ENCODE assay signal across 8 cellular contexts in the genomic region with DNA sequence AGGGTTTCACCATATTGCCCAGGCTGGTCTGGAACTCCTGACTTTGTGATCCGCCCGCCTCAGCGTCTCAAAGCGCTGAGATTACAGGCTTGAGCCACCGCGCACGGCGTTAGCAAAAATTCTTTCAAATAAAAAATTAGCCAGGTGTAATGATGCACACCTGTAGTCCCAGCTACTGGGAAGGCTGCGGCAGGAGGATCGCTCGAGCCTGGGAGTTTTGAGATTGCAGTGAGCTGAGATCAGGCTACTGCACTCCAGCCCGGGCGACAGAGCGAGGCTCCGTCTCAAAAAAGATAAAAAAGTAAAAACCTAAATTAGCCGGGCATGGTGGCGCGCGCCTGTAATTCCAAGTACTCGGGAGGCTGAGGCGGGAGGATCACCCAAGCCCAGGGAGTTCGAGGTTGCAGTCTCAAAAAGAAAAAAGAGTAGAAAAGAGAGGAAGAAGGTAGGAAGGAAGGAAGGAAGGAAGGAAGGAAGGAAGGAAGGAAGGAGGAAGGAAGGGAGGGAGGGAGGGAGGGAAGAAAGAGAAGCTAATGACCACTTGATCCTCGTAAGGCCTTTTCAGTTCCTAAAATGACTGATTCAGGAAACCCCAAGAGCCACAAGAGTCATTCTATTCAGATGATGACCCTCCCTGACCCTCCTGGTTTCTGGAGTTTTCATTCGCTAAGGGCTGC. TPM values are rescaled to one million over a fixed set of nuclear protein-coding genes. Genes with fewer than 3 reads are reported as not detected.
DNase-seq lines count a peak whose midpoint lies in the region; ATAC-seq and TF ChIP-seq lines count a peak whose summit lies in the region.

No MANE protein-coding gene starts in this region.

- H3K27me3 ChIP-seq in MM.1S (replicated peaks; ENCODE audit: insufficient read depth, low read length), result no peaks in the 10 kb centered on the region; the same call in 1 of the 2 replicates
- no peaks in the 10 kb centered on the region for H3K27me3 ChIP-seq in naive thymus-derived CD4-positive, alpha-beta T cell (ENCODE audit: control insufficient read depth in 2 of 2, insufficient read depth in 2 of 2, low read length in 2 of 2)

- H3K9ac ChIP-seq in MM.1S (ENCODE audit: low read length), result peak overlapping the region; percentile 81; the same call in 1 of the 2 replicates

- peak overlapping the region in 2 of 9 donors; percentile 53 to 71 for H3K27ac Mint-ChIP-seq in naive thymus-derived CD4-positive, alpha-beta T cell

- H3K9me3 Mint-ChIP-seq in naive thymus-derived CD4-positive, alpha-beta T cell, result peaks cover 0 to 2% (median 0%) of the 10 kb centered on the region in 11 donors

- no peaks in the 10 kb centered on the region for H4K20me1 ChIP-seq in MM.1S (ENCODE audit: insufficient read depth, low read length)

- peaks cover 7% of the 10 kb centered on the region; the same call in 1 of the 2 replicates for H3F3A ChIP-seq in MM.1S (ENCODE audit: insufficient read depth, low read length)

- peaks cover 5 to 12% (median 6%) of the 10 kb centered on the region in 7 donors for H3K4me1 Mint-ChIP-seq in naive thymus-derived CD4-positive, alpha-beta T cell

- no peaks in the 10 kb centered on the region; the same call in 1 of the 2 replicates for H3K9me3 ChIP-seq in MM.1S (replicated peaks; ENCODE audit: insufficient read depth, low read length)
- no peaks in the 10 kb centered on the region for H3K9me3 ChIP-seq in naive thymus-derived CD4-positive, alpha-beta T cell (ENCODE audit: control insufficient read depth in 2 of 3, low read length in 3 of 3)

- no peaks in the 10 kb centered on the region for H3K36me3 Mint-ChIP-seq in naive thymus-derived CD4-positive, alpha-beta T cell

- ATAC-seq in GM21717 (IDR thresholded peaks at IDR 0.05; ENCODE audit: unreplicated experiment) (peak; percentile 29), HG02938 (IDR thresholded peaks at IDR 0.05; ENCODE audit: unreplicated experiment) (no peak)
- ATAC-seq in naive thymus-derived CD4-positive, alpha-beta T cell, result peak; percentile 60

- TF ChIP-seq CTCF in MM.1S (IDR thresholded peaks at IDR 0.05; ENCODE audit: low read length), result no peak

- peak overlapping the region; percentile 99 for H2AFZ ChIP-seq in MM.1S (ENCODE audit: low read length)

- DNase-seq in COLO829 (ENCODE audit: low spot score), result peak; percentile 47
- no peak for DNase-seq in MM.1S
- no peak for DNase-seq in caudate nucleus (lab: John Stamatoyannopoulos, UW)
- DNase-seq in naive thymus-derived CD4-positive, alpha-beta T cell, result no peak
- no peak for DNase-seq in SIG-M5 treated with dmso at 0.1 percent for 504 hours (lab: John Stamatoyannopoulos, UW; ENCODE audit: unreplicated experiment)
- no peak for DNase-seq in NCI-H774 (lab: John Stamatoyannopoulos, UW)

- CTCF ChIA-PET in naive thymus-derived CD4-positive, alpha-beta T cell (lab: Charles Lee), result no interaction called here

- no peaks in the 10 kb centered on the region for H3K79me2 ChIP-seq in MM.1S (ENCODE audit: low read length)

- no peaks in the 10 kb centered on the region for H3K4me1 ChIP-seq in MM.1S (ENCODE audit: low read length)
- H3K4me1 ChIP-seq in naive thymus-derived CD4-positive, alpha-beta T cell (ENCODE audit: control insufficient read depth in 2 of 2, insufficient read depth in 2 of 2, low read length in 2 of 2), result no peaks in the 10 kb centered on the region

- H3K4me2 ChIP-seq in MM.1S (ENCODE audit: low read depth, low read length), result peak overlapping the region; percentile 98

- H3K36me3 ChIP-seq in MM.1S (replicated peaks; ENCODE audit: insufficient read depth, low read length), result no peaks in the 10 kb centered on the region
- H3K36me3 ChIP-seq in naive thymus-derived CD4-positive, alpha-beta T cell (ENCODE audit: control insufficient read depth in 2 of 3, insufficient read depth in 3 of 3, low read length in 3 of 3), result no peaks in the 10 kb centered on the region

- H3K9me2 ChIP-seq in MM.1S (replicated peaks; ENCODE audit: insufficient read depth, low read length), result no peaks in the 10 kb centered on the region

- H3K27me3 Mint-ChIP-seq in naive thymus-derived CD4-positive, alpha-beta T cell, result peaks cover 0 to 22% (median 0%) of the 10 kb centered on the region in 5 donors

- H3K27ac ChIP-seq in MM.1S (ENCODE audit: low read length) (peak overlapping the region; percentile 81; the same call in 1 of the 2 replicates), caudate nucleus (ENCODE audit: low read depth, low read length) (peak overlapping the region; percentile 95)
- peak overlapping the region; percentile 62 for H3K27ac ChIP-seq in naive thymus-derived CD4-positive, alpha-beta T cell (ENCODE audit: low read depth, low read length)

- intact Hi-C loops in naive thymus-derived CD4-positive, alpha-beta T cell (cut with micrococcal nuclease), result loop anchor here (1.0 to 10.0 kb wide), 5 partner anchors 40 to 132 kb away; partner anchors contain the start of genes ADCY9 (in 2 of the 2) and GLIS2 (in 1 of the 2)

- POLR2A ChIA-PET in naive thymus-derived CD4-positive, alpha-beta T cell (lab: Charles Lee), result no interaction called here

- H3K4me3 ChIP-seq in MM.1S (ENCODE audit: low read length), result peak overlapping the region; percentile 85
- peak overlapping the region; percentile 65 for H3K4me3 ChIP-seq in naive thymus-derived CD4-positive, alpha-beta T cell (ENCODE audit: low read length)

- H3K4me3 Mint-ChIP-seq in naive thymus-derived CD4-positive, alpha-beta T cell, result peak overlapping the region; percentile 61 to 95 (median 80)

RNA-seq across cellular contexts. Expression of gene SRL, which starts 59.2 kb away (rescaled TPM):
- total RNA-seq in naive thymus-derived CD4-positive, alpha-beta T cell, result not detected
- not detected for polyA plus RNA-seq in naive thymus-derived CD4-positive, alpha-beta T cell
